ENCODE assay signal across 19 cellular contexts in genomic region chr9:99187311-99187710, GRCh38. TPM values are rescaled to one million over a fixed set of nuclear protein-coding genes. Genes with fewer than 3 reads are reported as not detected.
DNase-seq lines count a peak whose midpoint lies in the region; ATAC-seq and TF ChIP-seq lines count a peak whose summit lies in the region.
"Had no signal": no experiment of that assay in that cellular context is flagged by ENCODE, and none has a peak within 500 bp of the region (broad histone marks: within the 10 kb centered on the region; RNA-seq: fewer than 3 reads in every experiment).

No MANE protein-coding gene starts in this region.

- H3K9me3 Mint-ChIP-seq in activated B cell treated with CpG ODN at 0.5 μM for 24 hours, result no peaks in the 10 kb centered on the region
- H3K9me3 Mint-ChIP-seq: HFFc6; T-helper 2 cell treated with Interferon-gamma antibody and Interleukin-4, amounts not matched to agents 5 μg/mL and 100 μg/mL, for 36 hours had no signal

- H3K27me3 Mint-ChIP-seq in activated B cell treated with CpG ODN at 0.5 μM for 24 hours, result no peaks in the 10 kb centered on the region

- no peak overlapping the region for H3K27ac ChIP-seq in spleen
- H3K27ac ChIP-seq: KMS-11, SJSA1 had no signal

- peaks cover 10 to 40% (median 24%) of the 10 kb centered on the region in 6 donors for H3K4me1 ChIP-seq in spleen

- H3K27ac Mint-ChIP-seq in activated B cell treated with CpG ODN at 0.5 μM for 24 hours, result peak overlapping the region; percentile 80
- H3K27ac Mint-ChIP-seq: HFFc6; T-helper 2 cell treated with Interferon-gamma antibody and Interleukin-4, amounts not matched to agents 5 μg/mL and 100 μg/mL, for 36 hours had no signal

- intact Hi-C loops in activated B cell treated with CpG ODN at 0.5 μM for 24 hours (cut with micrococcal nuclease), result no loop called here
- intact Hi-C loops in left cardiac atrium (cut with DNase I), result no loop called here
- intact Hi-C loops in spleen (cut with DNase I; ENCODE audit: low total_unique reads), result no loop called here

- 72 to 81% (median 77%) methylated on average over 4 of the region's 4 CpGs for WGBS in spleen, 5 donors

- TF ChIP-seq CTCF in activated B cell treated with CpG ODN at 0.5 μM for 24 hours (IDR thresholded peaks at IDR 0.05), result no peak
- TF ChIP-seq CTCF in spleen (IDR thresholded peaks at IDR 0.05 in 8 of 11, conservative IDR thresholded peaks at IDR 0.05 in 3 of 11), result no peak

- POLR2A ChIA-PET in activated B cell treated with CpG ODN at 0.5 μM for 24 hours (lab: Charles Lee), result interaction anchor here (0.6 to 10.8 kb wide), 12 partner anchors 9 to 635 kb away, joined by 3 to 191 read pairs (median 6); partner anchors contain the start of genes ALG2, NR4A3 and SEC61B

- CTCF ChIA-PET in activated B cell treated with CpG ODN at 0.5 μM for 24 hours (lab: Charles Lee), result interaction anchor here (2.2 to 8.4 kb wide), 3 partner anchors 22 to 112 kb away, joined by 7 to 120 read pairs (median 89); no protein-coding TSS in a partner anchor

- ATAC-seq in activated B cell treated with CpG ODN at 0.5 μM for 24 hours (ENCODE audit: low read depth), result no peak
- ATAC-seq in left cardiac atrium, result no peak
- ATAC-seq: HepG2 had no signal

- H3K4me3 ChIP-seq in spleen, result no peak overlapping the region
- H3K4me3 ChIP-seq: SJSA1 had no signal

- DNase-seq in NOMO-1 (lab: John Stamatoyannopoulos, UW; ENCODE audit: unreplicated experiment in 2 of 2), result peak; percentile 17 to 63
- DNase-seq in NOMO-1 treated with dmso at 0.1 percent for 144 hours (lab: John Stamatoyannopoulos, UW; ENCODE audit: unreplicated experiment), result no peak
- peak; percentile 57 for DNase-seq in MV-4-11 (lab: John Stamatoyannopoulos, UW)
- DNase-seq in activated B cell treated with CpG ODN at 0.5 μM for 24 hours, result no peak
- DNase-seq in NCI-H748 (lab: John Stamatoyannopoulos, UW; ENCODE audit: unreplicated experiment), result no peak
- no peak for DNase-seq in cerebellar nuclear complex (lab: John Stamatoyannopoulos, UW)
- DNase-seq in left cardiac atrium, result no peak
- DNase-seq in spleen, result no peak
- DNase-seq: 8988T, DND-41, GF-D8, HFFc6, NCI-H187 treated with DMSO at 0.1 percent for 48 hours, NCI-H446, SW 1271 had no signal

- no peaks in the 10 kb centered on the region for H3K27me3 ChIP-seq in spleen (replicated peaks in 1 of 7)

- peak overlapping the region; percentile 35 for H3K4me3 Mint-ChIP-seq in activated B cell treated with CpG ODN at 0.5 μM for 24 hours
- H3K4me3 Mint-ChIP-seq: HFFc6; T-helper 2 cell treated with Interferon-gamma antibody and Interleukin-4, amounts not matched to agents 5 μg/mL and 100 μg/mL, for 36 hours had no signal

- H3K4me1 Mint-ChIP-seq in activated B cell treated with CpG ODN at 0.5 μM for 24 hours, result peaks cover 81% of the 10 kb centered on the region

- H3K36me3 ChIP-seq in spleen, result no peaks in the 10 kb centered on the region
- H3K36me3 ChIP-seq: SJSA1 had no signal

- no peaks in the 10 kb centered on the region for H3K36me3 Mint-ChIP-seq in activated B cell treated with CpG ODN at 0.5 μM for 24 hours (ENCODE audit: low read depth)

- no peaks in the 10 kb centered on the region for H3K9me3 ChIP-seq in spleen
- H3K9me3 ChIP-seq: SJSA1 had no signal

- TF ChIP-seq POLR2A in spleen (IDR thresholded peaks at IDR 0.05), result no peak

RNA-seq across cellular contexts. Expression of gene ALG2, which starts 34.4 kb away (rescaled TPM):
- 51.9 and 54.4 TPM in 2 replicates for total RNA-seq in activated B cell treated with CpG ODN at 0.5 μM for 24 hours
- 10 to 100 TPM; 15.1 to 29.3 TPM for total RNA-seq in left cardiac atrium
- total RNA-seq in spleen, result 10 to 100 TPM; 24.6 to 39.5 (median 27.2) TPM
- 10 to 100 TPM; 15.4 to 17.7 (median 16.9) TPM for polyA plus RNA-seq in spleen

RNA-seq across cellular contexts. Expression of gene SEC61B, which starts 34.8 kb away (rescaled TPM):
- 200 and 243 TPM in 2 replicates for total RNA-seq in activated B cell treated with CpG ODN at 0.5 μM for 24 hours
- total RNA-seq in left cardiac atrium, result 10 to 100 TPM; 60.4 to 77.8 TPM
- 100 to 1,000 TPM in 1 of 7 donors, 10 to 100 TPM in 6; 70.4 to 147 (median 86.9) TPM for total RNA-seq in spleen
- 100 to 1,000 TPM; 175 to 244 (median 244) TPM for polyA plus RNA-seq in spleen

Comparison
In these comparisons a context has a peak if more than half of its experiments do, and no peak if none do; other contexts are left out.
1. DNase-seq: peak in NOMO-1 (2 of 2) and MV-4-11 (single experiment); none in NOMO-1 treated with dmso at 0.1 percent for 144 hours (single experiment), activated B cell treated with CpG ODN at 0.5 μM for 24 hours (single experiment), NCI-H748 (single experiment), cerebellar nuclear complex (0 of 2), left cardiac atrium (single experiment) and spleen (single experiment).